ENCODE assay signal across 8 cellular contexts in genomic region chr1:32334274-32334861, GRCh38. TPM values are rescaled to one million over a fixed set of nuclear protein-coding genes. Genes with fewer than 3 reads are reported as not detected.
DNase-seq lines count a peak whose midpoint lies in the region; ATAC-seq and TF ChIP-seq lines count a peak whose summit lies in the region.

No MANE protein-coding gene starts in this region.

- ATAC-seq in psoas muscle, result no peak
- ATAC-seq in GM19324 (IDR thresholded peaks at IDR 0.05; ENCODE audit: low FRiP score, unreplicated experiment), result no peak
- no peak for ATAC-seq in HG03159 (IDR thresholded peaks at IDR 0.05; ENCODE audit: unreplicated experiment)

- peaks cover 27% of the 10 kb centered on the region for H3K79me2 ChIP-seq in OCI-LY7 (ENCODE audit: insufficient read depth, low read depth, low read length)

- H3K9ac ChIP-seq in endodermal cell (ENCODE audit: extremely low read depth, low read length, poor library complexity, severe bottlenecking), result peak overlapping the region; percentile 94

- CTCF ChIA-PET in OCI-LY7 (lab: Charles Lee; ENCODE audit: unreplicated experiment), result no interaction called here

- H3K27ac Mint-ChIP-seq in endodermal cell, result peak overlapping the region; percentile 94

- no peaks in the 10 kb centered on the region for H3K9me3 ChIP-seq in OCI-LY7 (ENCODE audit: low read length)
- H3K9me3 ChIP-seq in endodermal cell (ENCODE audit: control insufficient read depth, low read length), result no peaks in the 10 kb centered on the region
- no peaks in the 10 kb centered on the region for H3K9me3 ChIP-seq in psoas muscle

- H3K4me3 Mint-ChIP-seq in endodermal cell, result peak overlapping the region; percentile 89

- H3K27me3 ChIP-seq in endodermal cell (ENCODE audit: control insufficient read depth, insufficient read depth, low read length, poor library complexity, severe bottlenecking) (peaks cover 9% of the 10 kb centered on the region), psoas muscle (ENCODE audit: insufficient read depth in 3 of 3, low read length in 2 of 3) (no peaks in the 10 kb centered on the region)

- peaks cover 50% of the 10 kb centered on the region for H3K4me1 ChIP-seq in OCI-LY7 (ENCODE audit: insufficient read depth, low read length, poor library complexity, severe bottlenecking)
- H3K4me1 ChIP-seq in endodermal cell (ENCODE audit: control insufficient read depth, insufficient read depth, low read length), result no peaks in the 10 kb centered on the region
- no peaks in the 10 kb centered on the region for H3K4me1 ChIP-seq in psoas muscle

- peaks cover 26% of the 10 kb centered on the region for H3K4me1 Mint-ChIP-seq in endodermal cell

- peak overlapping the region; percentile 64 for H3K27ac ChIP-seq in OCI-LY7 (ENCODE audit: low read depth, low read length, poor library complexity, severe bottlenecking)
- peak overlapping the region; percentile 96 for H3K27ac ChIP-seq in endodermal cell (ENCODE audit: low read depth, low read length)
- H3K27ac ChIP-seq in psoas muscle, result no peak overlapping the region

- DNase-seq in GM12864 (ENCODE audit: low read depth) (no peak), OCI-LY7 (ENCODE audit: low spot score) (peak; percentile 48), endodermal cell (no peak), psoas muscle (no peak), cortex of kidney (lab: John Stamatoyannopoulos, UW) (no peak), RPMI8226 (no peak)

- intact Hi-C loops in OCI-LY7 (cut with micrococcal nuclease; ENCODE audit: unreplicated experiment) (no loop called here), psoas muscle (cut with DNase I) (no loop called here)

- H3K36me3 ChIP-seq in OCI-LY7 (ENCODE audit: insufficient read depth, low read length), result peaks cover 57% of the 10 kb centered on the region
- peaks cover 55% of the 10 kb centered on the region for H3K36me3 ChIP-seq in endodermal cell (ENCODE audit: control insufficient read depth, insufficient read depth, low read length)
- peaks cover 0 to 34% of the 10 kb centered on the region in 2 donors for H3K36me3 ChIP-seq in psoas muscle (ENCODE audit: insufficient read depth in 1 of 2, low read depth in 1 of 2)

- BruUV-seq in OCI-LY7 (replicated peaks; lab: Mats Ljungman, UMichigan), result no TSS peak

- no peak overlapping the region for H2AFZ ChIP-seq in OCI-LY7 (ENCODE audit: low read length)

- H3K9me2 ChIP-seq in OCI-LY7 (ENCODE audit: insufficient read depth, low read length), result no peaks in the 10 kb centered on the region

- 48% methylated on average over 4 to 9 of the region's 9 CpGs for WGBS in endodermal cell (ENCODE audit: insufficient coverage in 1 of 2, insufficient read length in 1 of 2), 2 experiments
- WGBS in psoas muscle, 3 donors, result 64 to 74% (median 66%) methylated on average over 5 to 9 of the region's 9 CpGs

- H3K4me3 ChIP-seq in GM12864 (ENCODE audit: low read depth, low read length), result peak overlapping the region; percentile 67
- H3K4me3 ChIP-seq in OCI-LY7 (ENCODE audit: low read depth, low read length, poor library complexity, severe bottlenecking), result peak overlapping the region; percentile 85
- peak overlapping the region; percentile 97 for H3K4me3 ChIP-seq in endodermal cell (ENCODE audit: low read length)
- peak overlapping the region; percentile 74 for H3K4me3 ChIP-seq in psoas muscle

- peaks cover 46% of the 10 kb centered on the region for H3K36me3 Mint-ChIP-seq in endodermal cell (ENCODE audit: low read depth)

- H3K27me3 Mint-ChIP-seq in endodermal cell (ENCODE audit: insufficient read depth), result peaks cover 18% of the 10 kb centered on the region

- H4K20me1 ChIP-seq in OCI-LY7 (ENCODE audit: insufficient read depth, low read length), result peaks cover 10% of the 10 kb centered on the region

- POLR2A ChIA-PET in OCI-LY7 (lab: Charles Lee), result interaction anchor here (1.2 to 4.4 kb wide), 3 partner anchors 13 to 86 kb away, joined by 3 to 23 read pairs (median 4); no protein-coding TSS in a partner anchor

- peak overlapping the region; percentile 99 for H3K4me2 ChIP-seq in OCI-LY7 (ENCODE audit: low read length)

- TF ChIP-seq CTCF in GM12864 (IDR thresholded peaks at IDR 0.05; ENCODE audit: low read depth, low read length, missing control alignments) (no peak), OCI-LY7 (conservative IDR thresholded peaks at IDR 0.05; ENCODE audit: low read length) (no peak), endodermal cell (conservative IDR thresholded peaks at IDR 0.05) (no peak), psoas muscle (IDR thresholded peaks at IDR 0.05) (no peak)

- H3K9me3 Mint-ChIP-seq in endodermal cell, result no peaks in the 10 kb centered on the region

RNA-seq across cellular contexts. Expression of gene MARCKSL1, which starts 1.7 kb away (rescaled TPM):
- total RNA-seq in OCI-LY7 (2014; rRNA removed; shearing (Covaris generic)), result 120 and 130 TPM in 2 replicates
- total RNA-seq in OCI-LY7 (2022) (246 and 288 TPM in 2 replicates), endodermal cell (100 to 1,000 TPM; 484 to 543 TPM), psoas muscle (1 to 10 TPM; 5.6 to 9.5 (median 8.8) TPM)
- polyA plus RNA-seq in endodermal cell (2013, experiment 1 of 2), result 734 TPM
- polyA plus RNA-seq in endodermal cell (2013, experiment 2 of 2), result 653 TPM
- 10 to 100 TPM in 2 of 3 donors, 1 to 10 TPM in 1; 9.4 to 12.9 (median 12.2) TPM for polyA plus RNA-seq in psoas muscle

RNA-seq across cellular contexts. Expression of gene FAM229A, which starts 27.9 kb away (rescaled TPM):
- total RNA-seq in OCI-LY7 (2014; rRNA removed; shearing (Covaris generic)), result 3.2 and 5.2 TPM in 2 replicates
- total RNA-seq in OCI-LY7 (2022) (13.5 and 16.5 TPM in 2 replicates), endodermal cell (1 to 10 TPM; 6.8 to 8.4 TPM), psoas muscle (1 to 10 TPM in 3 of 4 donors, under 1 TPM in 1; 0.98 to 4.0 (median 1.7) TPM)
- 8.8 TPM for polyA plus RNA-seq in endodermal cell (2013, experiment 1 of 2)
- polyA plus RNA-seq in endodermal cell (2013, experiment 2 of 2), result 6.4 TPM
- polyA plus RNA-seq in psoas muscle, result 1 to 10 TPM; 1.8 to 3.1 (median 2.1) TPM

RNA-seq across cellular contexts. Expression of gene TSSK3, which starts 28.0 kb away (rescaled TPM):
- 1.1 and 2.0 TPM in 2 replicates for total RNA-seq in OCI-LY7 (2014; rRNA removed; shearing (Covaris generic))
- 7.8 and 10.1 TPM in 2 replicates for total RNA-seq in OCI-LY7 (2022)
- 1 to 10 TPM; 3.4 to 6.4 TPM for total RNA-seq in endodermal cell
- polyA plus RNA-seq in endodermal cell (2013, experiment 1 of 2), result 0.53 TPM
- polyA plus RNA-seq in endodermal cell (2013, experiment 2 of 2), result 1.3 TPM
- 1 to 10 TPM in 1 of 4 donors, not detected in 3; 1.5 TPM for total RNA-seq in psoas muscle
- polyA plus RNA-seq in psoas muscle, result 1 to 10 TPM in 1 of 3 donors, under 1 TPM in 2; 0.10 to 4.0 (median 0.12) TPM

RNA-seq across cellular contexts. Expression of gene HDAC1, which starts 42.5 kb away (rescaled TPM):
- total RNA-seq in OCI-LY7 (2014; rRNA removed; shearing (Covaris generic)), result 259 and 270 TPM in 2 replicates
- total RNA-seq in OCI-LY7 (2022) (254 and 263 TPM in 2 replicates), endodermal cell (100 to 1,000 TPM; 150 to 160 TPM), psoas muscle (10 to 100 TPM; 11.8 to 17.2 (median 14.6) TPM)
- 97.1 TPM for polyA plus RNA-seq in endodermal cell (2013, experiment 1 of 2)
- 89.0 TPM for polyA plus RNA-seq in endodermal cell (2013, experiment 2 of 2)
- 10 to 100 TPM; 13.8 to 23.1 (median 17.0) TPM for polyA plus RNA-seq in psoas muscle

RNA-seq across cellular contexts. Expression of gene BSDC1, which starts 59.9 kb away (rescaled TPM):
- total RNA-seq in OCI-LY7 (2014; rRNA removed; shearing (Covaris generic)), result 21.8 and 29.6 TPM in 2 replicates
- total RNA-seq in OCI-LY7 (2022), result 41.8 and 42.5 TPM in 2 replicates
- 10 to 100 TPM; 61.7 to 68.3 TPM for total RNA-seq in endodermal cell
- polyA plus RNA-seq in endodermal cell (2013, experiment 1 of 2), result 50.2 TPM
- polyA plus RNA-seq in endodermal cell (2013, experiment 2 of 2), result 46.6 TPM
- total RNA-seq in psoas muscle, result 10 to 100 TPM; 29.5 to 59.1 (median 34.5) TPM
- polyA plus RNA-seq in psoas muscle, result 10 to 100 TPM; 25.4 to 68.4 (median 29.6) TPM

Comparison
In these comparisons a context has a peak if more than half of its experiments do, and no peak if none do; other contexts are left out.
1. RNA of gene MARCKSL1, which starts 1.7 kb away (total RNA-seq): 484 to 543 TPM in endodermal cell and 120 to 288 TPM in OCI-LY7; 5.6 to 9.5 TPM in psoas muscle; every median in the first group is over 10 times any median in the second.
2. Peak in every context shown above with its lines, with median percentiles within 50 percentile points of each other: H3K4me3 ChIP-seq.